In genomic region chr12:98343002-98343567, GRCh38 we compare ENCODE assay signal across 19 cellular contexts.
A peak's percentile ranks its signal among the peaks of the same experiment; 100 is the strongest.
DNase-seq lines count a peak whose midpoint lies in the region; ATAC-seq, FAIRE-seq and TF ChIP-seq lines count a peak whose summit lies in the region.
"Had no signal": no experiment of that assay in that cellular context is flagged by ENCODE, and none has a peak within 500 bp of the region (broad histone marks: within the 10 kb centered on the region; RNA-seq: fewer than 3 reads in every experiment).

No MANE protein-coding gene starts in this region.

- H3K4me1 ChIP-seq in GM23338 (ENCODE audit: insufficient read depth) (peaks cover 20% of the 10 kb centered on the region), endodermal cell (ENCODE audit: control insufficient read depth, insufficient read depth, low read length) (no peaks in the 10 kb centered on the region)
- H3K4me1 ChIP-seq: A549, Caco-2 had no signal

- H3K9ac ChIP-seq in endodermal cell (ENCODE audit: extremely low read depth, low read length, poor library complexity, severe bottlenecking) = no peak overlapping the region

- ATAC-seq in GM23338 (no peak), HG03469 (IDR thresholded peaks at IDR 0.05; ENCODE audit: unreplicated experiment) (no peak)
- ATAC-seq: A549 had no signal

- no peak for DNase-seq in GM18507 (ENCODE audit: extremely low spot score, insufficient read length, low read depth)
- no peak for DNase-seq in GM23338 (ENCODE audit: low spot score)
- DNase-seq in NCI-H146 (lab: John Stamatoyannopoulos, UW) = peak; percentile 35
- no peak for DNase-seq in endodermal cell
- DNase-seq in mesenteric fat pad (ENCODE audit: low spot score) = no peak
- no peak for DNase-seq in cerebellum (ENCODE audit: low spot score)
- DNase-seq in stimulated activated CD4-positive, alpha-beta T cell treated with anti-CD3 and anti-CD28 coated beads, Interleukin-4, amount 100 ng/mL, for 24 hours = no peak
- DNase-seq: Caco-2; CD4-positive, alpha-beta T cell; H7; NCI-H1105 treated with DMSO at 0.1 percent for 48 hours; NCI-H187 treated with DMSO at 0.1 percent for 48 hours; NCI-H226; NCI-H524; Right ventricle myocardium superior had no signal

- H3K9me2 ChIP-seq in GM23338 (ENCODE audit: insufficient read depth) = peaks cover 12% of the 10 kb centered on the region

- no peak for TF ChIP-seq CTCF in GM23338 (conservative IDR thresholded peaks at IDR 0.05; ENCODE audit: low read depth in 2 of 2)
- TF ChIP-seq CTCF in endodermal cell (conservative IDR thresholded peaks at IDR 0.05) = no peak

- H3K27ac ChIP-seq in GM23338 (ENCODE audit: low read depth) (no peak overlapping the region), endodermal cell (ENCODE audit: low read depth, low read length) (no peak overlapping the region)
- H3K27ac ChIP-seq: A549 had no signal

- H2AFZ ChIP-seq in GM23338 = no peak overlapping the region

- H3K36me3 ChIP-seq in GM23338 (ENCODE audit: insufficient read depth) (no peaks in the 10 kb centered on the region), endodermal cell (ENCODE audit: control insufficient read depth, insufficient read depth, low read length) (no peaks in the 10 kb centered on the region)

- H3K27ac Mint-ChIP-seq in GM23338 (no peak overlapping the region), endodermal cell (no peak overlapping the region)
- H3K27ac Mint-ChIP-seq: CD4-positive, alpha-beta T cell had no signal

- H3F3A ChIP-seq in GM23338 (replicated peaks; ENCODE audit: low read depth) = no peaks in the 10 kb centered on the region

- H4K20me1 ChIP-seq in GM23338 (replicated peaks; ENCODE audit: insufficient read depth) = no peaks in the 10 kb centered on the region

- H3K4me3 Mint-ChIP-seq in GM23338 (no peak overlapping the region), endodermal cell (no peak overlapping the region)
- H3K4me3 Mint-ChIP-seq: CD4-positive, alpha-beta T cell had no signal

- H3K9me3 ChIP-seq in endodermal cell (ENCODE audit: control insufficient read depth, low read length) = peaks cover 22% of the 10 kb centered on the region
- H3K9me3 ChIP-seq: A549, Caco-2 had no signal

- peaks cover 21% of the 10 kb centered on the region for H3K4me1 Mint-ChIP-seq in GM23338
- H3K4me1 Mint-ChIP-seq in endodermal cell = peaks cover 26% of the 10 kb centered on the region

- H3K4me3 ChIP-seq in GM23338 (no peak overlapping the region), endodermal cell (ENCODE audit: low read length) (peak overlapping the region; percentile 71)
- H3K4me3 ChIP-seq: A549 had no signal

- peaks cover 3% of the 10 kb centered on the region for H3K27me3 Mint-ChIP-seq in GM23338 (ENCODE audit: insufficient read depth, low read depth, poor library complexity)
- peaks cover 2% of the 10 kb centered on the region for H3K27me3 Mint-ChIP-seq in endodermal cell (ENCODE audit: insufficient read depth)

- H3K9me3 Mint-ChIP-seq in GM23338 (peaks cover 3% of the 10 kb centered on the region; the same call in 2 of the 3 replicates), endodermal cell (peaks cover 7% of the 10 kb centered on the region)
- H3K9me3 Mint-ChIP-seq: CD4-positive, alpha-beta T cell had no signal

- H3K4me2 ChIP-seq in GM23338 = peak overlapping the region; percentile 5; the same call in 1 of the 2 replicates
- H3K4me2 ChIP-seq: A549 had no signal

- H3K27me3 ChIP-seq in GM23338 (ENCODE audit: insufficient read depth) (no peaks in the 10 kb centered on the region), endodermal cell (ENCODE audit: control insufficient read depth, insufficient read depth, low read length, poor library complexity, severe bottlenecking) (no peaks in the 10 kb centered on the region)

- WGBS in endodermal cell (ENCODE audit: insufficient coverage in 1 of 2, insufficient read length in 1 of 2), 2 experiments = 93 to 100% methylated on average over 3 to 4 of the region's 4 CpGs

- peaks cover 4% of the 10 kb centered on the region; the same call in 1 of the 3 replicates for H3K36me3 Mint-ChIP-seq in GM23338 (ENCODE audit: low read depth)
- peaks cover 4% of the 10 kb centered on the region for H3K36me3 Mint-ChIP-seq in endodermal cell (ENCODE audit: low read depth)

- peak; percentile 31 for FAIRE-seq in GM18507 (lab: Jason Lieb, UNC)
- FAIRE-seq: A549, G401.6, RCC 7860 had no signal

- no peaks in the 10 kb centered on the region for H3K79me2 ChIP-seq in GM23338 (replicated peaks; ENCODE audit: insufficient read depth)

TF ChIP-seq in GM23338, 12 proteins besides CTCF, POLR2A, EP300 and RAD21:
- TF ChIP-seq REST (IDR thresholded peaks at IDR 0.05; ENCODE audit: unreplicated experiment) (no peak), JUNB (IDR thresholded peaks at IDR 0.05; ENCODE audit: unreplicated experiment) (no peak), ZNF114 (CRISPR knock-in tag; IDR thresholded peaks at IDR 0.05) (no peak)
